Comparison of ENCODE assay signal across 9 cellular contexts in genomic region chr10:46105856-46106409, GRCh38. TPM values are rescaled to one million over a fixed set of nuclear protein-coding genes. Genes with fewer than 3 reads are reported as not detected.
DNase-seq lines count a peak whose midpoint lies in the region; ATAC-seq, FAIRE-seq and TF ChIP-seq lines count a peak whose summit lies in the region.
"Not testable (repeated sequence)": the region's sequence is repeated elsewhere in the genome, so short reads cannot be mapped to it uniquely, and the experiment has no call there.
"Had no signal": no experiment of that assay in that cellular context is flagged by ENCODE, and none has a peak within 500 bp of the region (broad histone marks: within the 10 kb centered on the region; RNA-seq: fewer than 3 reads in every experiment).

No MANE protein-coding gene starts in this region.

- not testable (repeated sequence) for H3K9me3 ChIP-seq in KOPT-K1 (ENCODE audit: insufficient read depth, low read length, poor library complexity, severe bottlenecking); effector memory CD4-positive, alpha-beta T cell (ENCODE audit: control insufficient read depth, low read length); keratinocyte (ENCODE audit: control insufficient read depth, low read depth, low read length); ovary; transverse colon

- in situ Hi-C loops in transverse colon (cut with MboI; ENCODE audit: low pct_ligation_motif_present in 1 of 4, low pct_unique_long_range_greater_than_20kb in 1 of 4, low sequenced_read_pairs in 3 of 4), result loop anchor here in 3 of 4 donors (5.0 to 10.0 kb wide), 2 partner anchors 1276 to 1279 kb away; partner anchors contain the start of gene ZNF488 (in 3 of the 3)

- not testable (repeated sequence) for H3K9me1 ChIP-seq in keratinocyte (ENCODE audit: control insufficient read depth, extremely low read depth, insufficient read depth, low read length)

- peak overlapping the region; percentile 100 for H3K4me2 ChIP-seq in keratinocyte (ENCODE audit: control insufficient read depth, extremely low read depth, insufficient read depth, low read depth, low read length)

- not testable (repeated sequence) for TF ChIP-seq CTCF in GM12875 (IDR thresholded peaks at IDR 0.05; ENCODE audit: borderline replicate concordance, insufficient read depth, low read depth, low read length); keratinocyte (optimal IDR thresholded peaks at IDR 0.05 in 1 of 3, IDR thresholded peaks at IDR 0.05 in 1 of 3, conservative IDR thresholded peaks at IDR 0.05 in 1 of 3; ENCODE audit: extremely low read depth in 1 of 3, insufficient read depth in 2 of 3, low read length in 3 of 3); ovary (IDR thresholded peaks at IDR 0.05); transverse colon (IDR thresholded peaks at IDR 0.05)

- dilution Hi-C loops in keratinocyte (cut with MboI; ENCODE audit: extremely low pct_ligation_motif_present, low sequenced_read_pairs), result not testable (repeated sequence)

- H2AFZ ChIP-seq in keratinocyte (ENCODE audit: control insufficient read depth, low read length), result peak overlapping the region; percentile 97

- not testable (repeated sequence) for H3K36me3 ChIP-seq in KOPT-K1 (ENCODE audit: insufficient read depth, low read length); effector memory CD4-positive, alpha-beta T cell (ENCODE audit: control insufficient read depth, insufficient read depth, low read length); keratinocyte (ENCODE audit: control insufficient read depth in 2 of 2, extremely low read depth in 1 of 2, insufficient read depth in 2 of 2, low read length in 2 of 2); ovary; transverse colon

- intact Hi-C loops in ovary (cut with DNase I) (loop anchor here in 1 of 4 donors (2.0 kb wide), 1 partner anchor 177 kb away; no protein-coding TSS in a partner anchor), transverse colon (cut with DNase I; ENCODE audit: low total_unique reads) (loop anchor here (2.0 kb wide), 1 partner anchor 177 kb away; no protein-coding TSS in a partner anchor)

- H3K79me2 ChIP-seq in keratinocyte (ENCODE audit: control insufficient read depth, insufficient read depth, low read length), result not testable (repeated sequence)

- DNase-seq in activated CD8-positive, alpha-beta memory T cell treated with anti-CD3 and anti-CD28 coated beads, Interleukin-2, amount 50 U/mL, for 48 hours, result peak; percentile 67
- DNase-seq in effector memory CD4-positive, alpha-beta T cell; keratinocyte (ENCODE audit: low read depth, low spot score); ovary; transverse colon: not testable (repeated sequence)

- not testable (repeated sequence) for H3K4me1 ChIP-seq in effector memory CD4-positive, alpha-beta T cell (ENCODE audit: control insufficient read depth, insufficient read depth, low read length, poor library complexity, severe bottlenecking); keratinocyte (ENCODE audit: control insufficient read depth, extremely low read depth, insufficient read depth, low read length); ovary (ENCODE audit: insufficient read depth); transverse colon

- H3K4me3 ChIP-seq in GM12875 (ENCODE audit: low read depth, low read length), result peak overlapping the region; percentile 36
- peak overlapping the region; percentile 68 for H3K4me3 ChIP-seq in effector memory CD4-positive, alpha-beta T cell (ENCODE audit: insufficient read depth, low read depth, low read length, poor library complexity, severe bottlenecking)
- peak overlapping the region; percentile 33 to 84 (median 57) for H3K4me3 ChIP-seq in keratinocyte (ENCODE audit: control insufficient read depth in 2 of 3, extremely low read depth in 1 of 3, insufficient read depth in 2 of 3, low read depth in 1 of 3, low read length in 3 of 3)
- H3K4me3 ChIP-seq in ovary, result peak overlapping the region; percentile 23
- peak overlapping the region; percentile 33 to 69 (median 50) for H3K4me3 ChIP-seq in transverse colon

- H3K9ac ChIP-seq in keratinocyte (ENCODE audit: control insufficient read depth, extremely low read depth, insufficient read depth, low read length), result not testable (repeated sequence)

- FAIRE-seq in keratinocyte (lab: Jason Lieb, UNC), result not testable (repeated sequence)

- not testable (repeated sequence) for H4K20me1 ChIP-seq in keratinocyte (ENCODE audit: control insufficient read depth, extremely low read depth, insufficient read depth, low read length)

- ATAC-seq in HG02623 (IDR thresholded peaks at IDR 0.05; ENCODE audit: unreplicated experiment), result peak; percentile 32

- H3K27ac ChIP-seq in KOPT-K1 (ENCODE audit: low read depth, low read length, poor library complexity, severe bottlenecking) (peak overlapping the region; percentile 22), transverse colon (peak overlapping the region in 2 of 4 donors; percentile 25 to 44)
- peak overlapping the region; percentile 66 for H3K27ac ChIP-seq in effector memory CD4-positive, alpha-beta T cell (ENCODE audit: insufficient read depth, low read length, poor library complexity, severe bottlenecking)
- not testable (repeated sequence) for H3K27ac ChIP-seq in keratinocyte (ENCODE audit: control insufficient read depth, insufficient read depth, low read length); ovary

- WGBS in ovary, 3 donors, result 1 to 7% (median 4%) methylated on average over 7 to 32 of the region's 32 CpGs
- 1% methylated on average over 16 of the region's 32 CpGs; no CpG with 5 or more reads in 1 of the 2 donors for WGBS in transverse colon (ENCODE audit: low coverage in 1 of 2), 2 donors

- not testable (repeated sequence) for H3K27me3 ChIP-seq in effector memory CD4-positive, alpha-beta T cell (replicated peaks; ENCODE audit: control insufficient read depth, insufficient read depth, low read length, poor library complexity, severe bottlenecking); ovary
- H3K27me3 ChIP-seq in keratinocyte (ENCODE audit: control insufficient read depth, extremely low read depth, insufficient read depth, low read length), result peaks cover 15% of the 10 kb centered on the region
- peaks cover 14% of the 10 kb centered on the region for H3K27me3 ChIP-seq in transverse colon

- TF ChIP-seq EP300 in ovary (IDR thresholded peaks at IDR 0.05); transverse colon (IDR thresholded peaks at IDR 0.05; ENCODE audit: low read depth): not testable (repeated sequence)

- not testable (repeated sequence) for TF ChIP-seq POLR2A in ovary (IDR thresholded peaks at IDR 0.05); transverse colon (IDR thresholded peaks at IDR 0.05)

RNA-seq across cellular contexts. Expression of gene MSMB, which starts 59.9 kb away (rescaled TPM):
- polyA plus RNA-seq in keratinocyte, result not detected in 3 replicates
- not detected for polyA plus RNA-seq in keratinocyte (2011; ENCODE audit: low read depth)
- not detected in 2 replicates for polyA plus RNA-seq in keratinocyte (2011; cell fraction: cytosol; rRNA removed)
- not detected in 2 replicates for polyA plus RNA-seq in keratinocyte (2011; cell fraction: nucleus; rRNA removed)
- polyA plus RNA-seq in keratinocyte (2012; ENCODE audit: low replicate concordance), result not detected in 2 replicates
- polyA minus RNA-seq in keratinocyte, result not detected in 3 replicates
- not detected for polyA minus RNA-seq in keratinocyte (2011; cell fraction: cytosol; rRNA and poly(A)+ RNA removed)
- polyA minus RNA-seq in keratinocyte (2011; cell fraction: nucleus; rRNA and poly(A)+ RNA removed), result not detected in 2 replicates
- not detected for total RNA-seq in ovary
- polyA plus RNA-seq in ovary, result not detected
- not detected for total RNA-seq in transverse colon
- total RNA-seq: Daoy had no signal
